Comparison of ENCODE assay signal across 11 cellular contexts in the genomic region with DNA sequence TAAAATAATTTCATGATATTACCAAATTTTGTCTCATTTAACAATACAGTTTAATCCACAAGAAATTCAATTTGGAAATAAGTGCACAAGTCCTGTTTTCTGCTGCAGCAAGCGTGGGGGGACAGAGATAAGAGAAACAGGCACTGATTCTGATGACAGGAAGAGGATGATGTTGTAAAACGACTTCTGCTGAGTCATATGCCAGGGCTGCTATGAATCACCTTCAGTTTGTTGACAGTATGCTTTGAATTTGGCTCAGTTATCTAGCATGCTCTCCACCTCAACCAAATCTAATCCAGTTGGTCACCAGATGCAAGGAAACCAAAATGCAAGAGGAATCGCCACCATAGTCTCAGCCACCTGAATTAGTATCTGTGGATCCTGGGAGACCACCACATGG.
DNase-seq lines count a peak whose midpoint lies in the region; ATAC-seq and TF ChIP-seq lines count a peak whose summit lies in the region.
"Had no signal": no experiment of that assay in that cellular context is flagged by ENCODE, and none has a peak within 500 bp of the region (broad histone marks: within the 10 kb centered on the region; RNA-seq: fewer than 3 reads in every experiment).

No MANE protein-coding gene starts in this region.

- no peak for ATAC-seq in HG02885 (IDR thresholded peaks at IDR 0.05; ENCODE audit: poor library complexity, unreplicated experiment)
- ATAC-seq: WTC11 had no signal

- H3K9me3 ChIP-seq in mammary epithelial cell (replicated peaks; ENCODE audit: insufficient read depth, low read length), result peaks cover 3% of the 10 kb centered on the region
- H3K9me3 ChIP-seq in mesodermal cell (ENCODE audit: control insufficient read depth, low read length), result no peaks in the 10 kb centered on the region
- H3K9me3 ChIP-seq in tibial nerve, result peaks cover 0 to 3% (median 0%) of the 10 kb centered on the region in 4 donors

- H3K36me3 ChIP-seq in mammary epithelial cell (ENCODE audit: insufficient read depth, low read length), result no peaks in the 10 kb centered on the region
- no peaks in the 10 kb centered on the region for H3K36me3 ChIP-seq in mesodermal cell (ENCODE audit: control insufficient read depth, insufficient read depth, low read length)
- no peaks in the 10 kb centered on the region for H3K36me3 ChIP-seq in tibial nerve

- dilution Hi-C loops in mammary epithelial cell (cut with HindIII; ENCODE audit: low sequenced_read_pairs), result no loop called here

- 24% methylated on average over 3 of the region's 3 CpGs for WGBS in mammary epithelial cell (ENCODE audit: low coverage, missing lambda C conversion rate)
- WGBS in mesodermal cell (ENCODE audit: insufficient coverage in 2 of 2), 2 experiments, result 0 to 33% methylated on average over 1 of the region's 3 CpGs
- 48 to 57% methylated on average over 3 of the region's 3 CpGs for WGBS in tibial nerve, 2 donors

- no peak for TF ChIP-seq EP300 in tibial nerve (IDR thresholded peaks at IDR 0.05)

- no peak overlapping the region for H3K4me3 ChIP-seq in mammary epithelial cell (replicated peaks in 1 of 3; ENCODE audit: insufficient read depth in 1 of 3, low read depth in 2 of 3, low read length in 3 of 3)
- no peak overlapping the region for H3K4me3 ChIP-seq in mesodermal cell (ENCODE audit: extremely low read depth, insufficient read depth, low read length, poor library complexity, severe bottlenecking)
- H3K4me3 ChIP-seq in tibial nerve, result no peak overlapping the region
- H3K4me3 ChIP-seq: skin epidermis had no signal

- TF ChIP-seq POLR2A in tibial nerve (IDR thresholded peaks at IDR 0.05), result no peak

- in situ Hi-C loops in mammary epithelial cell (cut with MboI; ENCODE audit: low sequenced_read_pairs in 2 of 2), result no loop called here

- intact Hi-C loops in mammary epithelial cell (cut with micrococcal nuclease), result no loop called here

- H2AFZ ChIP-seq in mammary epithelial cell (ENCODE audit: low read depth, low read length), result peak overlapping the region; percentile 26

- H3K4me1 ChIP-seq in mammary epithelial cell (ENCODE audit: insufficient read depth, low read length), result peaks cover 3% of the 10 kb centered on the region
- peaks cover 25% of the 10 kb centered on the region for H3K4me1 ChIP-seq in mesodermal cell (ENCODE audit: control insufficient read depth, insufficient read depth, low read length, poor library complexity, severe bottlenecking)
- H3K4me1 ChIP-seq in tibial nerve, result no peaks in the 10 kb centered on the region

- H3K27me3 ChIP-seq in mammary epithelial cell (ENCODE audit: insufficient read depth, low read length) (no peaks in the 10 kb centered on the region), tibial nerve (no peaks in the 10 kb centered on the region)

- CTCF ChIA-PET in mammary epithelial cell (lab: Charles Lee; ENCODE audit: low non-redundant PET), result interaction anchor here (0.6 kb wide), 1 partner anchor 418 kb away, joined by 5 read pairs; no protein-coding TSS in a partner anchor

- TF ChIP-seq CTCF in mammary epithelial cell (conservative IDR thresholded peaks at IDR 0.05 in 1 of 2, IDR thresholded peaks at IDR 0.05 in 1 of 2; ENCODE audit: extremely low read depth in 1 of 2, insufficient read depth in 1 of 2, low read depth in 1 of 2, low read length in 2 of 2) (no peak), tibial nerve (IDR thresholded peaks at IDR 0.05) (no peak)

- no peak overlapping the region for H3K4me2 ChIP-seq in mammary epithelial cell (ENCODE audit: insufficient read depth, low read depth, low read length)
- H3K4me2 ChIP-seq: KMS-11 had no signal

- DNase-seq in Daoy (ENCODE audit: low read depth), result peak; percentile 76
- DNase-seq in M059J (ENCODE audit: low read depth), result peak; percentile 54
- DNase-seq in mammary epithelial cell, result peak; percentile 71
- DNase-seq in tibial nerve (ENCODE audit: low spot score in 2 of 2), result no peak
- no peak for DNase-seq in stimulated activated CD4-positive, alpha-beta T cell treated with anti-CD3 and anti-CD28 coated beads, Interleukin-2, amount 100 ng/mL, for 24 hours
- no peak for DNase-seq in NCI-H446 (lab: John Stamatoyannopoulos, UW)

- H4K20me1 ChIP-seq in mammary epithelial cell (ENCODE audit: insufficient read depth, low read length), result no peaks in the 10 kb centered on the region

- H3K79me2 ChIP-seq in mammary epithelial cell (ENCODE audit: insufficient read depth, low read length), result no peaks in the 10 kb centered on the region

- BruUV-seq in mammary epithelial cell (replicated peaks; lab: Mats Ljungman, UMichigan), result no TSS peak

- no peak overlapping the region for H3K9ac ChIP-seq in mammary epithelial cell (ENCODE audit: insufficient read depth, low read length)
- H3K9ac ChIP-seq: KMS-11 had no signal

- H3K27ac ChIP-seq in mammary epithelial cell (ENCODE audit: insufficient read depth, low read depth, low read length) (no peak overlapping the region), mesodermal cell (ENCODE audit: low read depth, low read length, severe bottlenecking) (peak overlapping the region; percentile 77), tibial nerve (no peak overlapping the region)
- H3K27ac ChIP-seq: KMS-11, skin epidermis had no signal

Comparison
In these comparisons a context has a peak if more than half of its experiments do, and no peak if none do; other contexts are left out.
1. DNase-seq: peak in Daoy (single experiment), M059J (single experiment) and mammary epithelial cell (single experiment); none in tibial nerve (0 of 2), stimulated activated CD4-positive, alpha-beta T cell treated with anti-CD3 and anti-CD28 coated beads, Interleukin-2, amount 100 ng/mL, for 24 hours (0 of 2) and NCI-H446 (0 of 2).